ENCODE assay signal across 35 cellular contexts in the genomic region with DNA sequence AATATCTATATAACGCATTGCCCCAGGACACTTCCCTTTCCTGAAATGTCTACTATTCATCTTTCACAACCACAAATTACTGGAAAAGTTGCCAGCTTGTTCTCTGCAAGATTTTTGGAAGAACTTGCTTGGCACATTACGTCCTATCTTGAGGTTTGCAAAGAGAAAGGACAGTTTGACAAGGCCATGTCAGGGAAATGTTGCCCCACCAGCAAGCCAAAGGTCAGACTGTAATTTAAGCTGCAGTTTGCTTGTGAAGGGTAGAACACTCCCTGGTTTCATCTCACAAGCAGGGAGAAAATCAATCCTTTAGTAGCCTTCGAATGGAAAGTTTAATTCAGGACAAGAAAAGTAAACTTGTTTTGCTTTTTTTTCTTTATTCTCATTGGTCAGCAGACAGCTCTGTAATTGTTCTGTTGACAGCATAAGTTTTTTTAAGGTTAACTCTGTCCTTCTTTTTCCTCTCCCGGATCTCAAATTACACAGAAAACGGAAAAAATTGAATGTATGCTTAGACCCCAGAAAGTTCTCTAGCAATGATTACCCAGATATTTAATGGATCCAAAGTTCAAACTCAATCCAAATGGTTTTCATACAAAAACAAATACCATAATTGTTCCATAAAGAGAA.
DNase-seq lines count a peak whose midpoint lies in the region; ATAC-seq and TF ChIP-seq lines count a peak whose summit lies in the region.
"Had no signal": no experiment of that assay in that cellular context is flagged by ENCODE, and none has a peak within 500 bp of the region (broad histone marks: within the 10 kb centered on the region; RNA-seq: fewer than 3 reads in every experiment).

No MANE protein-coding gene starts in this region.

- peak overlapping the region; percentile 13 for H3K27ac Mint-ChIP-seq in mesothelial cell of epicardium
- H3K27ac Mint-ChIP-seq: activated CD4-positive, alpha-beta T cell treated with anti-CD3 and anti-CD28 coated beads, Interleukin-2, amount 10 ng/mL, durations not matched to agents 7 days and 5 days; CD14-positive monocyte; naive thymus-derived CD4-positive, alpha-beta T cell; stimulated activated effector memory CD8-positive, alpha-beta T cell treated with anti-CD3 and anti-CD28 coated beads, Interleukin-12 subunit alpha, Interleukin-12 subunit beta, amount 100 ng/mL, for 72 hours had no signal

- no peak overlapping the region for H3K9ac ChIP-seq in PC-3 (ENCODE audit: low read length)
- H3K9ac ChIP-seq in MM.1S (ENCODE audit: low read length), result no peak overlapping the region

- no peak for ATAC-seq in PC-3
- ATAC-seq: activated T-cell treated with anti-CD3 and anti-CD28 coated beads, Interleukin-2, amount 50 U/mL, for 4 hours; body of pancreas; foreskin keratinocyte; HCT116; left ventricle myocardium superior; naive thymus-derived CD4-positive, alpha-beta T cell; stimulated activated effector memory CD8-positive, alpha-beta T cell treated with anti-CD3 and anti-CD28 coated beads, Interleukin-12 subunit alpha, Interleukin-12 subunit beta, amount 100 ng/mL, for 72 hours had no signal

- in situ Hi-C loops in GM13977 (cut with MboI; ENCODE audit: low pct_unique_long_range_greater_than_20kb, low sequenced_read_pairs, unreplicated experiment), result no loop called here

- H3K9me3 Mint-ChIP-seq in mesothelial cell of epicardium, result peaks cover 3% of the 10 kb centered on the region
- H3K9me3 Mint-ChIP-seq: activated CD4-positive, alpha-beta T cell treated with anti-CD3 and anti-CD28 coated beads, Interleukin-2, amount 10 ng/mL, durations not matched to agents 7 days and 5 days had no signal

- H3K79me2 ChIP-seq in PC-3 (ENCODE audit: low read length), result no peaks in the 10 kb centered on the region
- no peaks in the 10 kb centered on the region for H3K79me2 ChIP-seq in MM.1S (ENCODE audit: low read length)

- POLR2A ChIA-PET in PC-3 (lab: Charles Lee; ENCODE audit: unreplicated experiment), result no interaction called here

- H3K9me2 ChIP-seq in PC-3 (replicated peaks; ENCODE audit: low read length) (no peaks in the 10 kb centered on the region), MM.1S (replicated peaks; ENCODE audit: insufficient read depth, low read length) (no peaks in the 10 kb centered on the region)

- no peak overlapping the region for H3K4me3 Mint-ChIP-seq in mesothelial cell of epicardium
- H3K4me3 Mint-ChIP-seq: activated CD4-positive, alpha-beta T cell treated with anti-CD3 and anti-CD28 coated beads, Interleukin-2, amount 10 ng/mL, durations not matched to agents 7 days and 5 days; activated T-cell treated with anti-CD3 and anti-CD28 coated beads, Interleukin-2, amount 50 U/mL, for 4 hours; CD14-positive monocyte; naive thymus-derived CD4-positive, alpha-beta T cell; stimulated activated effector memory CD8-positive, alpha-beta T cell treated with anti-CD3 and anti-CD28 coated beads, Interleukin-12 subunit alpha, Interleukin-12 subunit beta, amount 100 ng/mL, for 72 hours had no signal

- TF ChIP-seq CTCF in PC-3 (conservative IDR thresholded peaks at IDR 0.05; ENCODE audit: low read depth, low read length), result no peak
- TF ChIP-seq CTCF in mesothelial cell of epicardium (IDR thresholded peaks at IDR 0.05; ENCODE audit: unreplicated experiment), result no peak
- no peak for TF ChIP-seq CTCF in GM13977 (IDR thresholded peaks at IDR 0.05; ENCODE audit: extremely low read depth, insufficient read depth, missing control alignments)
- no peak for TF ChIP-seq CTCF in MM.1S (IDR thresholded peaks at IDR 0.05; ENCODE audit: low read length)

- H3K9me3 ChIP-seq in PC-3 (ENCODE audit: low read length) (no peaks in the 10 kb centered on the region), MM.1S (replicated peaks; ENCODE audit: insufficient read depth, low read length) (no peaks in the 10 kb centered on the region)
- H3K9me3 ChIP-seq: adrenal gland, body of pancreas, ovary, right atrium auricular region, suprapubic skin, uterus had no signal

- H3K36me3 ChIP-seq in PC-3 (ENCODE audit: low read depth, low read length) (no peaks in the 10 kb centered on the region), MM.1S (replicated peaks; ENCODE audit: insufficient read depth, low read length) (no peaks in the 10 kb centered on the region)
- H3K36me3 ChIP-seq: adrenal gland, ovary, right atrium auricular region, suprapubic skin, uterus, WERI-Rb-1 had no signal

- H3K27ac ChIP-seq in PC-3 (ENCODE audit: low read length), result no peak overlapping the region
- no peak overlapping the region for H3K27ac ChIP-seq in MM.1S (ENCODE audit: low read length)
- H3K27ac ChIP-seq: adrenal gland, body of pancreas, foreskin keratinocyte, ovary, right atrium auricular region, suprapubic skin, uterus, WERI-Rb-1 had no signal

- H3K27me3 Mint-ChIP-seq in mesothelial cell of epicardium (ENCODE audit: low read depth), result no peaks in the 10 kb centered on the region
- H3K27me3 Mint-ChIP-seq: activated CD4-positive, alpha-beta T cell treated with anti-CD3 and anti-CD28 coated beads, Interleukin-2, amount 10 ng/mL, durations not matched to agents 7 days and 5 days; naive thymus-derived CD4-positive, alpha-beta T cell had no signal

- peaks cover 2% of the 10 kb centered on the region for H3K36me3 Mint-ChIP-seq in mesothelial cell of epicardium
- H3K36me3 Mint-ChIP-seq: CD14-positive monocyte; naive thymus-derived CD4-positive, alpha-beta T cell; stimulated activated effector memory CD8-positive, alpha-beta T cell treated with anti-CD3 and anti-CD28 coated beads, Interleukin-12 subunit alpha, Interleukin-12 subunit beta, amount 100 ng/mL, for 72 hours had no signal

- H4K20me1 ChIP-seq in PC-3 (ENCODE audit: low read length) (no peaks in the 10 kb centered on the region), MM.1S (ENCODE audit: insufficient read depth, low read length) (no peaks in the 10 kb centered on the region)

- intact Hi-C loops in PC-3 (cut with micrococcal nuclease), result no loop called here

- no peaks in the 10 kb centered on the region for H3K4me1 ChIP-seq in PC-3 (ENCODE audit: insufficient read depth, low read length)
- no peaks in the 10 kb centered on the region for H3K4me1 ChIP-seq in MM.1S (ENCODE audit: low read length)
- H3K4me1 ChIP-seq: adrenal gland, body of pancreas, foreskin keratinocyte, right atrium auricular region, suprapubic skin, uterus had no signal

- H3K4me2 ChIP-seq in PC-3 (ENCODE audit: low read length) (no peak overlapping the region), MM.1S (ENCODE audit: low read depth, low read length) (no peak overlapping the region)

- CTCF ChIA-PET in PC-3 (lab: Charles Lee), result no interaction called here

- peak; percentile 32 for DNase-seq in PC-3
- DNase-seq in fibroblast of gingiva (ENCODE audit: low read depth), result peak; percentile 96
- no peak for DNase-seq in mesothelial cell of epicardium (ENCODE audit: low spot score in 2 of 2, unreplicated experiment in 2 of 2)
- DNase-seq in stromal cell of bone marrow (ENCODE audit: low read depth), result peak; percentile 39
- DNase-seq in activated CD4-positive, CD25-positive, alpha-beta regulatory T cell treated with anti-CD3 and anti-CD28 coated beads, Interleukin-2, amount 50 U/mL, for 72 hours, result no peak
- DNase-seq in hippocampal formation (lab: John Stamatoyannopoulos, UW), result no peak
- no peak for DNase-seq in GM13977 (ENCODE audit: low spot score)
- DNase-seq in MM.1S, result no peak
- DNase-seq: activated CD4-positive, alpha-beta T cell treated with anti-CD3 and anti-CD28 coated beads, Interleukin-2, amount 10 ng/mL, durations not matched to agents 7 days and 5 days; activated T-cell treated with anti-CD3 and anti-CD28 coated beads, Interleukin-2, amount 50 U/mL, for 4 hours; body of pancreas; cerebellar nuclear complex; left ventricle myocardium superior; midbrain; naive thymus-derived CD4-positive, alpha-beta T cell; NCI-H1092 treated with DMSO at 0.1 percent for 48 hours; NCI-H187; NCI-H2171 treated with DMSO at 0.1 percent for 48 hours; NCI-H524; NK-92 treated with Interleukin-12 subunit alpha and Interleukin-12 subunit beta, amount 100 ng/mL, for 24 hours; ovary; SHP77; stimulated activated CD4-positive, alpha-beta T cell treated with anti-CD3 and anti-CD28 coated beads, Interleukin-12 subunit alpha, Interleukin-12 subunit beta, amount 100 ng/mL, for 4 hours; stimulated activated CD4-positive, alpha-beta T cell treated with anti-CD3 and anti-CD28 coated beads, Interleukin-4, amount 100 ng/mL, for 24 hours; SW 1271; T1000; uterus; WERI-Rb-1 had no signal

- peaks cover 17% of the 10 kb centered on the region for H3K4me1 Mint-ChIP-seq in mesothelial cell of epicardium
- H3K4me1 Mint-ChIP-seq: activated CD4-positive, alpha-beta T cell treated with anti-CD3 and anti-CD28 coated beads, Interleukin-2, amount 10 ng/mL, durations not matched to agents 7 days and 5 days; CD14-positive monocyte; naive thymus-derived CD4-positive, alpha-beta T cell; stimulated activated effector memory CD8-positive, alpha-beta T cell treated with anti-CD3 and anti-CD28 coated beads, Interleukin-12 subunit alpha, Interleukin-12 subunit beta, amount 100 ng/mL, for 72 hours had no signal

- H3F3A ChIP-seq in PC-3 (ENCODE audit: low read length, unreplicated experiment) (no peaks in the 10 kb centered on the region), MM.1S (ENCODE audit: insufficient read depth, low read length) (no peaks in the 10 kb centered on the region)

- BruUV-seq in PC-3 (replicated peaks; lab: Mats Ljungman, UMichigan), result no TSS peak

- H2AFZ ChIP-seq in PC-3 (ENCODE audit: low read length), result no peak overlapping the region
- no peak overlapping the region for H2AFZ ChIP-seq in MM.1S (ENCODE audit: low read length)

- no peak overlapping the region for H3K4me3 ChIP-seq in PC-3 (ENCODE audit: low read length)
- H3K4me3 ChIP-seq in MM.1S (ENCODE audit: low read length), result no peak overlapping the region
- H3K4me3 ChIP-seq: adrenal gland, body of pancreas, ovary, right atrium auricular region, suprapubic skin, uterus had no signal

- H3K27me3 ChIP-seq in PC-3 (ENCODE audit: low read length), result peaks cover 11% of the 10 kb centered on the region; the same call in 1 of the 2 replicates
- H3K27me3 ChIP-seq in MM.1S (replicated peaks; ENCODE audit: insufficient read depth, low read length), result no peaks in the 10 kb centered on the region
- H3K27me3 ChIP-seq: adrenal gland, body of pancreas, foreskin keratinocyte, ovary, right atrium auricular region, suprapubic skin, uterus had no signal

Comparison
In these comparisons a context has a peak if more than half of its experiments do, and no peak if none do; other contexts are left out.
1. DNase-seq: peak in PC-3 (single experiment), fibroblast of gingiva (single experiment) and stromal cell of bone marrow (single experiment); none in mesothelial cell of epicardium (0 of 2), activated CD4-positive, CD25-positive, alpha-beta regulatory T cell treated with anti-CD3 and anti-CD28 coated beads, Interleukin-2, amount 50 U/mL, for 72 hours (single experiment), hippocampal formation (0 of 2), GM13977 (single experiment) and MM.1S (single experiment).